In genomic region chr11:72704028-72704782, GRCh38 we compare ENCODE assay signal across 12 cellular contexts. TPM values are rescaled to one million over a fixed set of nuclear protein-coding genes. Genes with fewer than 3 reads are reported as not detected.
A peak's percentile ranks its signal among the peaks of the same experiment; 100 is the strongest.
DNase-seq lines count a peak whose midpoint lies in the region; ATAC-seq, FAIRE-seq and TF ChIP-seq lines count a peak whose summit lies in the region.
"Had no signal": no experiment of that assay in that cellular context is flagged by ENCODE, and none has a peak within 500 bp of the region (broad histone marks: within the 10 kb centered on the region; RNA-seq: fewer than 3 reads in every experiment).

No MANE protein-coding gene starts in this region.

- H3K27me3 ChIP-seq in bronchial epithelial cell (ENCODE audit: control insufficient read depth, insufficient read depth, low read length) (no peaks in the 10 kb centered on the region), upper lobe of left lung (no peaks in the 10 kb centered on the region)

- CTCF ChIA-PET in activated naive CD4-positive, alpha-beta T cell treated with anti-CD3 and anti-CD28 coated beads for 36 hours (lab: Charles Lee), result interaction anchor here (0.6 to 0.8 kb wide), 2 partner anchors 89 to 1152 kb away, joined by 3 to 4 read pairs; no protein-coding TSS in a partner anchor

- H3K4me3 Mint-ChIP-seq in activated naive CD4-positive, alpha-beta T cell treated with anti-CD3 and anti-CD28 coated beads for 36 hours, result no peak overlapping the region
- H3K4me3 Mint-ChIP-seq: activated CD4-positive, alpha-beta T cell treated with anti-CD3 and anti-CD28 coated beads, Interleukin-2, amount 10 ng/mL, durations not matched to agents 7 days and 5 days had no signal

- no peak for ATAC-seq in activated naive CD4-positive, alpha-beta T cell treated with anti-CD3 and anti-CD28 coated beads, Interleukin-2, amount 50 U/mL, for 72 hours
- peak; percentile 22 for ATAC-seq in left colon
- ATAC-seq in upper lobe of left lung (ENCODE audit: low FRiP score in 2 of 2), result no peak
- ATAC-seq in GM19328 (IDR thresholded peaks at IDR 0.05; ENCODE audit: unreplicated experiment), result no peak

- H3K4me3 ChIP-seq in bronchial epithelial cell (ENCODE audit: low read depth, low read length), result no peak overlapping the region
- H3K4me3 ChIP-seq in upper lobe of left lung, result no peak overlapping the region

- DNase-seq in activated naive CD4-positive, alpha-beta T cell treated with anti-CD3 and anti-CD28 coated beads, Interleukin-2, amount 50 U/mL, for 72 hours (ENCODE audit: low spot score in 2 of 2), result no peak
- DNase-seq in activated naive CD4-positive, alpha-beta T cell treated with anti-CD3 and anti-CD28 coated beads for 36 hours, result no peak
- DNase-seq in bronchial epithelial cell (ENCODE audit: low read depth), result no peak
- no peak for DNase-seq in left colon
- peak in 1 of 2 donors; percentile 74 for DNase-seq in upper lobe of left lung
- DNase-seq in NCI-H526 treated with DMSO at 0.1 percent for 48 hours (lab: John Stamatoyannopoulos, UW), result no peak
- no peak for DNase-seq in activated naive CD4-positive, alpha-beta T cell (lab: John Stamatoyannopoulos, UW)
- DNase-seq: activated CD4-positive, alpha-beta T cell treated with anti-CD3 and anti-CD28 coated beads, Interleukin-2, amount 10 ng/mL, durations not matched to agents 7 days and 5 days; activated gamma-delta T cell; NCI-H748 treated with DMSO at 0.1 percent for 48 hours; stimulated activated naive CD4-positive, alpha-beta T cell had no signal

- no peaks in the 10 kb centered on the region for H3K36me3 Mint-ChIP-seq in activated naive CD4-positive, alpha-beta T cell treated with anti-CD3 and anti-CD28 coated beads, Interleukin-2, amount 50 U/mL, for 72 hours
- peaks cover 28% of the 10 kb centered on the region for H3K36me3 Mint-ChIP-seq in activated naive CD4-positive, alpha-beta T cell treated with anti-CD3 and anti-CD28 coated beads for 36 hours (ENCODE audit: low read depth)

- FAIRE-seq in bronchial epithelial cell (lab: Jason Lieb, UNC), result no peak

- no peaks in the 10 kb centered on the region for H3K9me3 ChIP-seq in upper lobe of left lung

- no peak for TF ChIP-seq POLR2A in upper lobe of left lung (IDR thresholded peaks at IDR 0.05)

- peak overlapping the region; percentile 8 to 18 for H3K27ac Mint-ChIP-seq in activated naive CD4-positive, alpha-beta T cell treated with anti-CD3 and anti-CD28 coated beads, Interleukin-2, amount 50 U/mL, for 72 hours
- H3K27ac Mint-ChIP-seq in activated naive CD4-positive, alpha-beta T cell treated with anti-CD3 and anti-CD28 coated beads for 36 hours, result no peak overlapping the region
- H3K27ac Mint-ChIP-seq: activated CD4-positive, alpha-beta T cell treated with anti-CD3 and anti-CD28 coated beads, Interleukin-2, amount 10 ng/mL, durations not matched to agents 7 days and 5 days had no signal

- TF ChIP-seq CTCF in bronchial epithelial cell (IDR thresholded peaks at IDR 0.05; ENCODE audit: insufficient read depth, low read length, severe bottlenecking) (peak; percentile 23), upper lobe of left lung (IDR thresholded peaks at IDR 0.05) (no peak)

- H3K9me3 Mint-ChIP-seq in activated naive CD4-positive, alpha-beta T cell treated with anti-CD3 and anti-CD28 coated beads, Interleukin-2, amount 50 U/mL, for 72 hours, result no peaks in the 10 kb centered on the region
- no peaks in the 10 kb centered on the region for H3K9me3 Mint-ChIP-seq in activated naive CD4-positive, alpha-beta T cell treated with anti-CD3 and anti-CD28 coated beads for 36 hours
- H3K9me3 Mint-ChIP-seq: activated CD4-positive, alpha-beta T cell treated with anti-CD3 and anti-CD28 coated beads, Interleukin-2, amount 10 ng/mL, durations not matched to agents 7 days and 5 days had no signal

- H3K36me3 ChIP-seq in bronchial epithelial cell (ENCODE audit: control insufficient read depth, insufficient read depth, low read length) (peaks cover 58% of the 10 kb centered on the region), upper lobe of left lung (peaks cover 55 to 100% (median 95%) of the 10 kb centered on the region in 4 donors)

- no peaks in the 10 kb centered on the region for H3K27me3 Mint-ChIP-seq in activated naive CD4-positive, alpha-beta T cell treated with anti-CD3 and anti-CD28 coated beads for 36 hours (ENCODE audit: low read depth)
- H3K27me3 Mint-ChIP-seq: activated CD4-positive, alpha-beta T cell treated with anti-CD3 and anti-CD28 coated beads, Interleukin-2, amount 10 ng/mL, durations not matched to agents 7 days and 5 days had no signal

- H3K27ac ChIP-seq in upper lobe of left lung, result peak overlapping the region in 3 of 4 donors; percentile 15 to 65 (median 46)

- H3K4me1 Mint-ChIP-seq in activated naive CD4-positive, alpha-beta T cell treated with anti-CD3 and anti-CD28 coated beads for 36 hours (ENCODE audit: low read depth), result no peaks in the 10 kb centered on the region
- H3K4me1 Mint-ChIP-seq: activated CD4-positive, alpha-beta T cell treated with anti-CD3 and anti-CD28 coated beads, Interleukin-2, amount 10 ng/mL, durations not matched to agents 7 days and 5 days had no signal

- WGBS in upper lobe of left lung, 2 donors, result 67 to 71% methylated on average over 1 to 13 of the region's 13 CpGs

- no peak for TF ChIP-seq EP300 in upper lobe of left lung (IDR thresholded peaks at IDR 0.05)

- H3K4me1 ChIP-seq in upper lobe of left lung, result peaks cover 9 to 29% (median 14%) of the 10 kb centered on the region in 4 donors

- intact Hi-C loops in activated naive CD4-positive, alpha-beta T cell treated with anti-CD3 and anti-CD28 coated beads for 36 hours (cut with micrococcal nuclease), result no loop called here
- intact Hi-C loops in left colon (cut with DNase I, micrococcal nuclease), result no loop called here

RNA-seq across cellular contexts. Expression of gene PDE2A, which starts 30.0 kb away (rescaled TPM):
- total RNA-seq in activated naive CD4-positive, alpha-beta T cell treated with anti-CD3 and anti-CD28 coated beads, Interleukin-2, amount 50 U/mL, for 72 hours, result under 1 TPM; 0.68 to 0.97 TPM
- 1 to 10 TPM in 1 of 2 experiments, under 1 TPM in 1; 0.69 to 1.1 TPM for total RNA-seq in activated naive CD4-positive, alpha-beta T cell treated with anti-CD3 and anti-CD28 coated beads for 36 hours
- total RNA-seq in bronchial epithelial cell (1.2 and 1.6 TPM in 2 replicates), left colon (10 to 100 TPM in 1 of 2 donors, 1 to 10 TPM in 1; 6.6 to 10.4 TPM), upper lobe of left lung (10 to 100 TPM in 4 of 6 donors, 1 to 10 TPM in 2; 4.7 to 46.1 (median 16.7) TPM)

RNA-seq across cellular contexts. Expression of gene ARAP1, which starts 48.0 kb away (rescaled TPM):
- total RNA-seq in activated naive CD4-positive, alpha-beta T cell treated with anti-CD3 and anti-CD28 coated beads, Interleukin-2, amount 50 U/mL, for 72 hours, result 100 to 1,000 TPM; 102 to 121 TPM
- 10 to 100 TPM; 64.7 to 70.1 TPM for total RNA-seq in activated naive CD4-positive, alpha-beta T cell treated with anti-CD3 and anti-CD28 coated beads for 36 hours
- total RNA-seq in bronchial epithelial cell (49.5 and 63.6 TPM in 2 replicates), left colon (10 to 100 TPM; 62.5 to 69.1 TPM), upper lobe of left lung (1,000 to 10,000 TPM in 1 of 6 donors, 100 to 1,000 TPM in 5; 217 to 1,154 (median 269) TPM)
